ENCODE assay signal across 17 cellular contexts in the genomic region with DNA sequence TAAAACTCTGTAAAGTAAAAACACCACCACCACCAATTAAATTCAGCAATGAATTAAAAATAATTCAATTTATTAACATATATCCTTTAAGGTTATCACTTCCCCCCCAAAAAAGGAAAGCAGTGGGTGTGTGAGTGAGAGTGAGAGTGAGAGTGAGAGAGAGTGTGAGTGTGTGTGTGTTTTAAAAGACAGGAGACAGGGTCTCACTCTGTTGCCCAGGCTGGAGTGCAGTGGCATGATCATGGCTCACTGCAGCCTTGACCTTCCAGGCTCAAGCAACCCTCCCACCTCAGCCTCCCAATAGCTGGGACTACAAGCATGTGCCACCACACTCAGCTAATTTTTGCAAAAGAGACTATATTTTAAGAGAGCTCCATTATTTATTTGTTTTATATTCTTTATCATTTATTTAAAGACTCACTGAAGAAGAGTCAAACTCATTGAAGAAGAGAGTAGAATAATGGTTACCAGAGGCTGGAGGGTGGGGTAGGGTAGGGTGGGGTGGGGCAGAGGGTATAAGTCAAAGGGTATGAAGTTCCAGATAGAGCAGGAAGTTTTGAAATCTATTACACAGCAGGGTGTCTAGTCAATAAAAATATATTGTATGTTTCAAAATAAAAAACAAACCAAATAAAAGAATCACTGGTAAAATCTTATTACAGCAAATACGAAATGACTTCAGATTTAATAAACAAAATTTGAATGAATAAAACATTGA.
DNase-seq lines count a peak whose midpoint lies in the region; ATAC-seq and TF ChIP-seq lines count a peak whose summit lies in the region.
"Had no signal": no experiment of that assay in that cellular context is flagged by ENCODE, and none has a peak within 500 bp of the region (broad histone marks: within the 10 kb centered on the region; RNA-seq: fewer than 3 reads in every experiment).

No MANE protein-coding gene starts in this region.

- H2BK5ac ChIP-seq in neuronal stem cell (ENCODE audit: low read length): no peak overlapping the region

- H2AK5ac ChIP-seq in neuronal stem cell (ENCODE audit: low read depth, low read length): no peak overlapping the region

- H3K9me3 Mint-ChIP-seq in activated T-cell treated with anti-CD3 and anti-CD28 coated beads, Interleukin-2, amount 50 U/mL, for 24 hours: no peaks in the 10 kb centered on the region
- no peaks in the 10 kb centered on the region for H3K9me3 Mint-ChIP-seq in stimulated activated naive B cell treated with anti-CD40 and anti-IgM and Interleukin-4, amounts not matched to agents 10 μg/mL and 1 μg/mL and 100 μg/mL, for 72 hours
- H3K9me3 Mint-ChIP-seq: CD4-positive, alpha-beta T cell; GM23338; HFFc6 had no signal

- no peaks in the 10 kb centered on the region for H3K27me3 Mint-ChIP-seq in activated T-cell treated with anti-CD3 and anti-CD28 coated beads, Interleukin-2, amount 50 U/mL, for 24 hours
- H3K27me3 Mint-ChIP-seq in stimulated activated naive B cell treated with anti-CD40 and anti-IgM and Interleukin-4, amounts not matched to agents 10 μg/mL and 1 μg/mL and 100 μg/mL, for 72 hours: no peaks in the 10 kb centered on the region
- H3K27me3 Mint-ChIP-seq: CD4-positive, alpha-beta T cell had no signal

- no peak overlapping the region for H3K4me3 ChIP-seq in neuronal stem cell (ENCODE audit: low read length in 2 of 2)
- H3K4me3 ChIP-seq: A549, GM23338 had no signal

- H3K27ac ChIP-seq in VCaP (peak overlapping the region; percentile 81), neuronal stem cell (replicated peaks; ENCODE audit: low read length) (no peak overlapping the region)
- H3K27ac ChIP-seq: A549, C4-2B had no signal

- intact Hi-C loops in left colon (cut with DNase I, micrococcal nuclease): no loop called here

- H3K9me3 ChIP-seq in neuronal stem cell (replicated peaks in 1 of 2; ENCODE audit: control insufficient read depth in 2 of 2, insufficient read depth in 1 of 2, low read depth in 1 of 2, low read length in 2 of 2): no peaks in the 10 kb centered on the region
- H3K9me3 ChIP-seq: A549, Caco-2 had no signal

- no peak overlapping the region for H3K4me2 ChIP-seq in neuronal stem cell (ENCODE audit: insufficient read depth, low read length, poor library complexity, severe bottlenecking)
- H3K4me2 ChIP-seq: A549, GM23338 had no signal

- H3K27me3 ChIP-seq in neuronal stem cell (ENCODE audit: control insufficient read depth in 3 of 3, insufficient read depth in 3 of 3, low read depth in 1 of 3, low read length in 3 of 3): no peaks in the 10 kb centered on the region

- peaks cover 72% of the 10 kb centered on the region for H3K36me3 Mint-ChIP-seq in activated T-cell treated with anti-CD3 and anti-CD28 coated beads, Interleukin-2, amount 50 U/mL, for 24 hours (ENCODE audit: low read depth)
- peaks cover 16 to 29% of the 10 kb centered on the region in 2 donors for H3K36me3 Mint-ChIP-seq in stimulated activated naive B cell treated with anti-CD40 and anti-IgM and Interleukin-4, amounts not matched to agents 10 μg/mL and 1 μg/mL and 100 μg/mL, for 72 hours

- H4K8ac ChIP-seq in neuronal stem cell (ENCODE audit: low read depth, low read length): no peak overlapping the region

- H3K9ac ChIP-seq in neuronal stem cell (ENCODE audit: low read depth, low read length, poor library complexity): no peak overlapping the region

- no CpG with 5 or more reads among the region's 1 CpG for WGBS in neuronal stem cell (ENCODE audit: extremely low coverage in 2 of 2, insufficient read length in 2 of 2, insufficient replicate concordance in 1 of 2), 2 donors

- no peak overlapping the region for H3K23ac ChIP-seq in neuronal stem cell (ENCODE audit: low read depth, low read length, poor library complexity)

- H3K4me1 ChIP-seq in neuronal stem cell (ENCODE audit: control insufficient read depth in 2 of 2, insufficient read depth in 1 of 2, low read depth in 1 of 2, low read length in 2 of 2): no peaks in the 10 kb centered on the region

- ATAC-seq in left colon (peak; percentile 65), HG02763 (IDR thresholded peaks at IDR 0.05; ENCODE audit: unreplicated experiment) (no peak)
- no peak for ATAC-seq in stimulated activated naive B cell treated with anti-CD40 and anti-IgM and Interleukin-4, amounts not matched to agents 10 μg/mL and 1 μg/mL and 100 μg/mL, for 72 hours (replicated peaks)
- ATAC-seq: A549, GM23338 had no signal

- no peak for TF ChIP-seq CTCF in VCaP (conservative IDR thresholded peaks at IDR 0.05)

- H2AFZ ChIP-seq in neuronal stem cell (ENCODE audit: low read length): no peak overlapping the region
- H2AFZ ChIP-seq: GM23338 had no signal

- DNase-seq in activated T-cell treated with anti-CD3 and anti-CD28 coated beads, Interleukin-2, amount 50 U/mL, for 24 hours: no peak
- no peak for DNase-seq in activated T-cell treated with anti-CD3 and anti-CD28 coated beads, Interleukin-2, amount 50 U/mL, for 1 hour
- DNase-seq in left colon (no peak), neuronal stem cell (ENCODE audit: low spot score) (no peak), NCI-H1092 treated with DMSO at 0.1 percent for 48 hours (lab: John Stamatoyannopoulos, UW) (no peak)
- no peak for DNase-seq in stimulated activated naive B cell treated with anti-CD40 and anti-IgM and Interleukin-4, amounts not matched to agents 10 μg/mL and 1 μg/mL and 100 μg/mL, for 72 hours
- DNase-seq: AML-193; Caco-2; CD4-positive, alpha-beta T cell; GF-D8; HCEC 1CT; HFFc6 had no signal

- H3K4me1 Mint-ChIP-seq in activated T-cell treated with anti-CD3 and anti-CD28 coated beads, Interleukin-2, amount 50 U/mL, for 24 hours (ENCODE audit: low read depth): peaks cover 4% of the 10 kb centered on the region
- no peaks in the 10 kb centered on the region for H3K4me1 Mint-ChIP-seq in stimulated activated naive B cell treated with anti-CD40 and anti-IgM and Interleukin-4, amounts not matched to agents 10 μg/mL and 1 μg/mL and 100 μg/mL, for 72 hours

- no peak overlapping the region for H3K4ac ChIP-seq in neuronal stem cell (ENCODE audit: low read length)

- no peak overlapping the region for H2BK120ac ChIP-seq in neuronal stem cell (ENCODE audit: low read depth, low read length)

- H3K18ac ChIP-seq in neuronal stem cell (ENCODE audit: low read length): no peak overlapping the region

- no peak overlapping the region for H4K91ac ChIP-seq in neuronal stem cell (ENCODE audit: low read depth, low read length, poor library complexity)

- H2BK12ac ChIP-seq in neuronal stem cell (ENCODE audit: low read length): no peak overlapping the region

- peak overlapping the region; percentile 44 for H3K27ac Mint-ChIP-seq in activated T-cell treated with anti-CD3 and anti-CD28 coated beads, Interleukin-2, amount 50 U/mL, for 24 hours
- peak overlapping the region; percentile 17 for H3K27ac Mint-ChIP-seq in stimulated activated naive B cell treated with anti-CD40 and anti-IgM and Interleukin-4, amounts not matched to agents 10 μg/mL and 1 μg/mL and 100 μg/mL, for 72 hours
- H3K27ac Mint-ChIP-seq: CD4-positive, alpha-beta T cell; GM23338; HFFc6 had no signal

- no peak overlapping the region for H3K14ac ChIP-seq in neuronal stem cell (ENCODE audit: low read length)

- H3K4me3 Mint-ChIP-seq in activated T-cell treated with anti-CD3 and anti-CD28 coated beads, Interleukin-2, amount 50 U/mL, for 24 hours: no peak overlapping the region
- H3K4me3 Mint-ChIP-seq in stimulated activated naive B cell treated with anti-CD40 and anti-IgM and Interleukin-4, amounts not matched to agents 10 μg/mL and 1 μg/mL and 100 μg/mL, for 72 hours: no peak overlapping the region
- H3K4me3 Mint-ChIP-seq: CD4-positive, alpha-beta T cell; GM23338; HFFc6 had no signal

- no peaks in the 10 kb centered on the region for H3K79me1 ChIP-seq in neuronal stem cell (ENCODE audit: low read depth, low read length)

- no peak overlapping the region for H2BK15ac ChIP-seq in neuronal stem cell (ENCODE audit: low read length)

- H3K36me3 ChIP-seq in neuronal stem cell (replicated peaks in 1 of 2; ENCODE audit: control insufficient read depth in 2 of 2, insufficient read depth in 2 of 2, low read length in 2 of 2): peaks cover 5 to 64% of the 10 kb centered on the region in 2 donors
